Comparison of ENCODE assay signal across 2 cellular contexts in genomic region chr7:99415513-99416127, GRCh38.
TF ChIP-seq lines count a peak whose summit lies in the region.

No MANE protein-coding gene starts in this region.

TF ChIP-seq in A549, 52 proteins besides CTCF, POLR2A, EP300 and RAD21:
- peak; percentile 42; the same call in 2 of the 3 replicates for TF ChIP-seq SMC3 (IDR thresholded peaks at IDR 0.05)

TF ChIP-seq in neural cell, 6 proteins besides CTCF, POLR2A, EP300 and RAD21:
- peak; percentile 44 for TF ChIP-seq SMC3 (conservative IDR thresholded peaks at IDR 0.05; ENCODE audit: poor library complexity)
TF ChIP-seq in neural cell: peak in this region for 1; not testable (repeated sequence) for 5.
